In the genomic region with DNA sequence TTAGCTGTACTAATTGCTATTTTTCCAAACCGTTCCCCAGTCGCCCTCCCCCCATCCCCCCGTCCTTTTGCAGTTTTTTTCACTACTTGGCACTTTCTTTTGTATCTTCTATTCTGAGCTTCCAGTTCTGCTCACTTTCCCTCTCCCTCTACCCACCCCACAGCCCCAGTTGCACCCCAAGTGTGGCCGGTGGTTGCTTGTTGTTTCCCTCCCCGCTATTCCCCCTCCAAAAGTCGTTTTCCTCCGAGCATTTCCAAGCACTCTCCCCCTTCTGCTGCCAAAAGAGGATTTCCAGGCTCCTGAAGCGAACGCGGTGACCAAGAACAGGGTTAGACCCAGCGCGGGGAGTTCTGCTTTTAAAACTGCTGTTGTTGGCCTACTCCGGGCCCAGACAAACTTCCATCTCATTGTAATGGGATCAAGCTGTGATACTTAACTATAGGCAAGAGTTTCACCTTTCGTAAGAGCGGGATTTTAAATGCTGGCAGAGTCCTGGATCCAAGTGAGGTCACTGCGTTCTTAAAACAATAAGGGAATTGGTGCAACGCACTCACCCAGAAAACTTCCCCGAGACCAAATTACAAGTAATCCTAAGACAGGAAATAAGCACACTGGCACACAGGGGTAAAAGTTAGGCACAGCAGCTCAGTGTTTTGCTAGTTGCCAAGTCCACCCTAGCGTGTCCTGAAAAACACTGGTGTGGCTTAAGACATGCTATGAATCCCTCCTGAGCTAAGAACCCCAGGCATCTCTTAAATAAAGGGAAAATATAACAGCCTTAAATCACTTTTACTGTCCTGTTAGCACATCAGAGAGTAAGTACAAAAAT, we compare ENCODE assay signal across 8 cellular contexts. TPM values are rescaled to one million over a fixed set of nuclear protein-coding genes. Genes with fewer than 3 reads are reported as not detected.
A peak's percentile ranks its signal among the peaks of the same experiment; 100 is the strongest.
DNase-seq lines count a peak whose midpoint lies in the region; ATAC-seq, FAIRE-seq and TF ChIP-seq lines count a peak whose summit lies in the region.

No MANE protein-coding gene starts in this region.

- H3K27ac Mint-ChIP-seq in activated CD8-positive, alpha-beta T cell treated with anti-CD3 and anti-CD28 coated beads, Interleukin-2, amount 10 ng/mL, durations not matched to agents 7 days and 5 days = peak overlapping the region; percentile 86
- H3K27ac Mint-ChIP-seq in stimulated activated naive CD8-positive, alpha-beta T cell treated with anti-CD3 and anti-CD28 coated beads, Interleukin-15, amount 100 ng/mL, for 72 hours = peak overlapping the region in 1 of 2 donors; percentile 92

- CTCF ChIA-PET in activated CD8-positive, alpha-beta T cell treated with anti-CD3 and anti-CD28 coated beads, Interleukin-2, amount 10 ng/mL, durations not matched to agents 7 days and 5 days (lab: Charles Lee) = interaction anchor here (0.6 to 5.4 kb wide), 28 partner anchors 10 to 398 kb away, joined by 3 to 32 read pairs (median 7); a partner anchor contains a TSS

- H3K36me3 ChIP-seq in pancreas = no peaks in the 10 kb centered on the region

- H3K9me3 ChIP-seq in iPS-18c (ENCODE audit: control insufficient read depth, insufficient read depth, low read length) (no peaks in the 10 kb centered on the region), pancreas (no peaks in the 10 kb centered on the region)

- H3K4me1 Mint-ChIP-seq in activated CD8-positive, alpha-beta T cell treated with anti-CD3 and anti-CD28 coated beads, Interleukin-2, amount 10 ng/mL, durations not matched to agents 7 days and 5 days (ENCODE audit: low read depth) = peaks cover 30% of the 10 kb centered on the region
- H3K4me1 Mint-ChIP-seq in stimulated activated naive CD8-positive, alpha-beta T cell treated with anti-CD3 and anti-CD28 coated beads, Interleukin-15, amount 100 ng/mL, for 72 hours = peaks cover 25% of the 10 kb centered on the region

- H3K9me3 Mint-ChIP-seq in activated CD8-positive, alpha-beta T cell treated with anti-CD3 and anti-CD28 coated beads, Interleukin-2, amount 10 ng/mL, durations not matched to agents 7 days and 5 days (ENCODE audit: insufficient read depth) = no peaks in the 10 kb centered on the region
- no peaks in the 10 kb centered on the region for H3K9me3 Mint-ChIP-seq in stimulated activated naive CD8-positive, alpha-beta T cell treated with anti-CD3 and anti-CD28 coated beads, Interleukin-15, amount 100 ng/mL, for 72 hours

- H3K4me3 ChIP-seq in iPS-18c (ENCODE audit: insufficient read depth, low read depth, low read length) (peak overlapping the region; percentile 65), pancreas (no peak overlapping the region)

- H3K4me3 Mint-ChIP-seq in activated CD8-positive, alpha-beta T cell treated with anti-CD3 and anti-CD28 coated beads, Interleukin-2, amount 10 ng/mL, durations not matched to agents 7 days and 5 days = peak overlapping the region; percentile 78
- peak overlapping the region; percentile 84 to 90 for H3K4me3 Mint-ChIP-seq in stimulated activated naive CD8-positive, alpha-beta T cell treated with anti-CD3 and anti-CD28 coated beads, Interleukin-15, amount 100 ng/mL, for 72 hours

- DNase-seq in activated CD8-positive, alpha-beta memory T cell treated with anti-CD3 and anti-CD28 coated beads, Interleukin-2, amount 50 U/mL, for 48 hours = peak; percentile 43
- DNase-seq in activated CD8-positive, alpha-beta memory T cell treated with anti-CD3 and anti-CD28 coated beads for 24 hours = no peak
- no peak for DNase-seq in activated CD8-positive, alpha-beta T cell treated with anti-CD3 and anti-CD28 coated beads, Interleukin-2, amount 10 ng/mL, durations not matched to agents 7 days and 5 days
- no peak for DNase-seq in stimulated activated naive CD8-positive, alpha-beta T cell treated with anti-CD3 and anti-CD28 coated beads, Interleukin-15, amount 100 ng/mL, for 72 hours
- DNase-seq in pancreas = no peak

- no peak for FAIRE-seq in pancreas (lab: Jason Lieb, UNC)

- TF ChIP-seq CTCF in pancreas (IDR thresholded peaks at IDR 0.05) = no peak

- ATAC-seq in activated CD8-positive, alpha-beta T cell treated with anti-CD3 and anti-CD28 coated beads, Interleukin-2, amount 10 ng/mL, durations not matched to agents 7 days and 5 days = no peak
- no peak for ATAC-seq in stimulated activated naive CD8-positive, alpha-beta T cell treated with anti-CD3 and anti-CD28 coated beads, Interleukin-15, amount 100 ng/mL, for 72 hours
- ATAC-seq in HG02885 (IDR thresholded peaks at IDR 0.05; ENCODE audit: poor library complexity, unreplicated experiment) (no peak), GM19351 (IDR thresholded peaks at IDR 0.05; ENCODE audit: unreplicated experiment) (no peak), pancreas (no peak)

- H3K36me3 Mint-ChIP-seq in activated CD8-positive, alpha-beta T cell treated with anti-CD3 and anti-CD28 coated beads, Interleukin-2, amount 10 ng/mL, durations not matched to agents 7 days and 5 days (ENCODE audit: low read depth) = peaks cover 13% of the 10 kb centered on the region

- intact Hi-C loops in pancreas (cut with DNase I) = no loop called here

- no peaks in the 10 kb centered on the region for H3K27me3 ChIP-seq in pancreas

- WGBS in pancreas, 2 donors = 62 to 66% methylated on average over 19 of the region's 19 CpGs

- no peak overlapping the region for H3K27ac ChIP-seq in pancreas

- H3K27me3 Mint-ChIP-seq in activated CD8-positive, alpha-beta T cell treated with anti-CD3 and anti-CD28 coated beads, Interleukin-2, amount 10 ng/mL, durations not matched to agents 7 days and 5 days (ENCODE audit: low read depth) = peaks cover 23% of the 10 kb centered on the region
- peaks cover 11% of the 10 kb centered on the region for H3K27me3 Mint-ChIP-seq in stimulated activated naive CD8-positive, alpha-beta T cell treated with anti-CD3 and anti-CD28 coated beads, Interleukin-15, amount 100 ng/mL, for 72 hours

- H3K4me1 ChIP-seq in pancreas = peaks cover 0 to 4% (median 0%) of the 10 kb centered on the region in 3 donors

- POLR2A ChIA-PET in activated CD8-positive, alpha-beta T cell treated with anti-CD3 and anti-CD28 coated beads, Interleukin-2, amount 10 ng/mL, durations not matched to agents 7 days and 5 days (lab: Charles Lee) = interaction anchor here (1.3 to 4.5 kb wide), 3 partner anchors 26 to 107 kb away, joined by 3 to 25 read pairs (median 10); a partner anchor contains a TSS

RNA-seq across cellular contexts. Expression of a gene that starts 1.5 kb away (rescaled TPM):
- 100 to 1,000 TPM; 166 TPM for total RNA-seq in activated CD8-positive, alpha-beta T cell treated with anti-CD3 and anti-CD28 coated beads, Interleukin-2, amount 10 ng/mL, durations not matched to agents 7 days and 5 days
- total RNA-seq in pancreas = 10 to 100 TPM in 1 of 6 donors, 1 to 10 TPM in 3, under 1 TPM in 2; 0.42 to 15.9 (median 3.6) TPM
- polyA plus RNA-seq in pancreas = 1 to 10 TPM; 4.4 to 5.4 TPM

RNA-seq across cellular contexts. Expression of a gene that starts 52.7 kb away (rescaled TPM):
- total RNA-seq in activated CD8-positive, alpha-beta T cell treated with anti-CD3 and anti-CD28 coated beads, Interleukin-2, amount 10 ng/mL, durations not matched to agents 7 days and 5 days = 100 to 1,000 TPM; 173 to 177 TPM
- total RNA-seq in pancreas = 10 to 100 TPM; 42.6 to 64.0 (median 45.9) TPM
- polyA plus RNA-seq in pancreas = 10 to 100 TPM; 26.3 to 57.7 TPM

Comparison
In these comparisons a context has a peak if more than half of its experiments do, and no peak if none do; other contexts are left out.
1. RNA of a gene that starts 1.5 kb away (total RNA-seq): 166 TPM in activated CD8-positive, alpha-beta T cell treated with anti-CD3 and anti-CD28 coated beads, Interleukin-2, amount 10 ng/mL, durations not matched to agents 7 days and 5 days; 0.42 to 15.9 TPM in pancreas; every median in the first group is over 4 times any median in the second.